ENCODE assay signal across 15 cellular contexts in the genomic region with DNA sequence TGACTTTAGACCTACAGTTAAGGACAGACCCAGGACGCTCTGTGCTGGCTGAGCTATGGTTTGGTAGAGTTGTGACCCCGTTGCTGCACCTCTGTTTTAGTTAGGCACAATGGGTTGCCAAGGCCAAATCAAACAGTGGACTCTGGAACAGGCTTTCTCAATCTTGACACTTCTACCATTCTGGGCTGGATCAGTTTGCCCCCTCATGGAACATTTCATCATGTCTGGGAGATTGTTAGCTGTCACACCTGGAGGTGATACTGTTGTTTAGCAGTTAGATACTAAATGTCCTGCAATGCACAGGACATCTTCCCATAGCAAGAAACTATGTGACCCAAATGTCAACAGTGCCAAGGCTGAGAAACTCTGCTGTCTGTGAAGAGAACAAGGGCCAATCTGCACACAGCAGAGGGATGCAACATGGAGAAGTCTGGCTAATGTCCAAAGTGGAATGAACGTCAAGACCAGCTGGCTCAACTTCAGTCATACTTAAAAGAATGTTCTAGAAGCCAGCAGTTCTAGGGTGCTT.
DNase-seq lines count a peak whose midpoint lies in the region; ATAC-seq and TF ChIP-seq lines count a peak whose summit lies in the region.
"Had no signal": no experiment of that assay in that cellular context is flagged by ENCODE, and none has a peak within 500 bp of the region (broad histone marks: within the 10 kb centered on the region; RNA-seq: fewer than 3 reads in every experiment).

No MANE protein-coding gene starts in this region.

- H3K14ac ChIP-seq in mesenchymal stem cell (ENCODE audit: low read length in 2 of 2): no peak overlapping the region

- ATAC-seq in Right ventricle myocardium superior (ENCODE audit: poor library complexity) (peak; percentile 65), gastroesophageal sphincter (no peak), HG03460 (IDR thresholded peaks at IDR 0.05; ENCODE audit: unreplicated experiment) (no peak), HG02759 (IDR thresholded peaks at IDR 0.05; ENCODE audit: unreplicated experiment) (no peak)
- ATAC-seq: HCT116; natural killer cell treated with Interleukin-12 subunit alpha and Interleukin-12 subunit beta and Interleukin-15 and Interleukin-18, amount 100 ng/mL, for 72 hours; PC-3 had no signal

- H3K9ac ChIP-seq in mesenchymal stem cell (ENCODE audit: low read length): no peak overlapping the region

- H4K91ac ChIP-seq in mesenchymal stem cell (ENCODE audit: low read length): no peak overlapping the region

- no peak overlapping the region for H3K23ac ChIP-seq in mesenchymal stem cell (ENCODE audit: low read length in 2 of 2)

- H4K8ac ChIP-seq in mesenchymal stem cell (ENCODE audit: low read length): no peak overlapping the region

- peak overlapping the region; percentile 89 for H2AK5ac ChIP-seq in mesenchymal stem cell (ENCODE audit: low read length, severe bottlenecking)

- H3K27me3 ChIP-seq in mesenchymal stem cell (ENCODE audit: control insufficient read depth in 1 of 2, insufficient read depth in 1 of 2, low read length in 2 of 2): peaks cover 0 to 8% of the 10 kb centered on the region in 2 experiments
- H3K27me3 ChIP-seq in gastroesophageal sphincter: peaks cover 18% of the 10 kb centered on the region

- WGBS in mesenchymal stem cell: 75% methylated on average over 3 of the region's 3 CpGs
- WGBS in gastroesophageal sphincter (ENCODE audit: low coverage in 1 of 2), 2 donors: 10 to 76% methylated on average over 1 to 3 of the region's 3 CpGs

- no peak for TF ChIP-seq EP300 in gastroesophageal sphincter (IDR thresholded peaks at IDR 0.05)

- intact Hi-C loops in Right ventricle myocardium superior (cut with DNase I): no loop called here
- intact Hi-C loops in cardiac septum (cut with DNase I): no loop called here

- no peak overlapping the region for H3K4me3 ChIP-seq in fibroblast of pulmonary artery (replicated peaks; ENCODE audit: low read depth, low read length)
- H3K4me3 ChIP-seq in mesenchymal stem cell (ENCODE audit: insufficient read depth in 1 of 2, low read depth in 1 of 2, low read length in 2 of 2): no peak overlapping the region
- H3K4me3 ChIP-seq in gastroesophageal sphincter: no peak overlapping the region
- H3K4me3 ChIP-seq: skin epidermis had no signal

- H3K36me3 ChIP-seq in mesenchymal stem cell (ENCODE audit: control insufficient read depth in 1 of 2, insufficient read depth in 2 of 2, low read depth in 1 of 2, low read length in 2 of 2): peaks cover 0 to 24% of the 10 kb centered on the region in 2 experiments
- peaks cover 0 to 6% of the 10 kb centered on the region in 2 donors for H3K36me3 ChIP-seq in gastroesophageal sphincter

- no peaks in the 10 kb centered on the region for H3K9me3 ChIP-seq in mesenchymal stem cell (ENCODE audit: control insufficient read depth, low read length)
- H3K9me3 ChIP-seq in gastroesophageal sphincter: no peaks in the 10 kb centered on the region

- TF ChIP-seq CTCF in fibroblast of pulmonary artery (IDR thresholded peaks at IDR 0.05; ENCODE audit: low read length, missing control alignments): no peak
- TF ChIP-seq CTCF in gastroesophageal sphincter (IDR thresholded peaks at IDR 0.05): no peak

- H3K27ac ChIP-seq in mesenchymal stem cell (ENCODE audit: low read length, poor library complexity, severe bottlenecking): peak overlapping the region; percentile 93
- no peak overlapping the region for H3K27ac ChIP-seq in gastroesophageal sphincter
- H3K27ac ChIP-seq: skin epidermis had no signal

- H2BK5ac ChIP-seq in mesenchymal stem cell (ENCODE audit: low read depth, low read length, poor library complexity, severe bottlenecking): peak overlapping the region; percentile 85

- DNase-seq in Right ventricle myocardium superior: no peak
- DNase-seq in cardiac septum (ENCODE audit: low spot score): no peak
- peak; percentile 84 for DNase-seq in fibroblast of pulmonary artery (ENCODE audit: low read depth)
- DNase-seq in mesenchymal stem cell: peak; percentile 65
- DNase-seq in activated effector memory CD4-positive, alpha-beta T cell treated with anti-CD3 and anti-CD28 coated beads, Interleukin-2, amount 50 U/mL, for 16 hours: no peak
- DNase-seq: activated CD8-positive, alpha-beta memory T cell treated with anti-CD3 and anti-CD28 coated beads, Interleukin-2, amount 50 U/mL, for 48 hours; glutamatergic neuron; T-helper 1 cell had no signal

- no peak overlapping the region for H3K4ac ChIP-seq in mesenchymal stem cell (ENCODE audit: low read depth in 1 of 2, low read length in 2 of 2)

- no peak overlapping the region for H2BK120ac ChIP-seq in mesenchymal stem cell (ENCODE audit: low read depth, low read length)

- H3K79me1 ChIP-seq in mesenchymal stem cell (replicated peaks; ENCODE audit: low read length, poor library complexity, severe bottlenecking): peaks cover 4% of the 10 kb centered on the region

- no peak overlapping the region for H3K4me2 ChIP-seq in mesenchymal stem cell (ENCODE audit: low read length, poor library complexity, severe bottlenecking)

- TF ChIP-seq POLR2A in gastroesophageal sphincter (IDR thresholded peaks at IDR 0.05): no peak

- H3K4me1 ChIP-seq in mesenchymal stem cell (ENCODE audit: control insufficient read depth, insufficient read depth, low read depth, low read length) (peaks cover 38% of the 10 kb centered on the region), gastroesophageal sphincter (peaks cover 0 to 16% (median 0%) of the 10 kb centered on the region in 3 donors)

- H2BK15ac ChIP-seq in mesenchymal stem cell (ENCODE audit: low read depth, poor library complexity, severe bottlenecking): no peak overlapping the region

- H3K18ac ChIP-seq in mesenchymal stem cell (ENCODE audit: low read depth in 1 of 2, low read length in 2 of 2): no peak overlapping the region

- no peak overlapping the region for H2BK12ac ChIP-seq in mesenchymal stem cell (ENCODE audit: low read length in 2 of 2)

- H2AFZ ChIP-seq in mesenchymal stem cell (ENCODE audit: low read depth, low read length): no peak overlapping the region

Comparison
In these comparisons a context has a peak if more than half of its experiments do, and no peak if none do; other contexts are left out.
1. DNase-seq: peak in fibroblast of pulmonary artery (single experiment) and mesenchymal stem cell (single experiment); none in Right ventricle myocardium superior (single experiment), cardiac septum (single experiment) and activated effector memory CD4-positive, alpha-beta T cell treated with anti-CD3 and anti-CD28 coated beads, Interleukin-2, amount 50 U/mL, for 16 hours (single experiment).